ENCODE assay signal across 1 cellular context in the genomic region with DNA sequence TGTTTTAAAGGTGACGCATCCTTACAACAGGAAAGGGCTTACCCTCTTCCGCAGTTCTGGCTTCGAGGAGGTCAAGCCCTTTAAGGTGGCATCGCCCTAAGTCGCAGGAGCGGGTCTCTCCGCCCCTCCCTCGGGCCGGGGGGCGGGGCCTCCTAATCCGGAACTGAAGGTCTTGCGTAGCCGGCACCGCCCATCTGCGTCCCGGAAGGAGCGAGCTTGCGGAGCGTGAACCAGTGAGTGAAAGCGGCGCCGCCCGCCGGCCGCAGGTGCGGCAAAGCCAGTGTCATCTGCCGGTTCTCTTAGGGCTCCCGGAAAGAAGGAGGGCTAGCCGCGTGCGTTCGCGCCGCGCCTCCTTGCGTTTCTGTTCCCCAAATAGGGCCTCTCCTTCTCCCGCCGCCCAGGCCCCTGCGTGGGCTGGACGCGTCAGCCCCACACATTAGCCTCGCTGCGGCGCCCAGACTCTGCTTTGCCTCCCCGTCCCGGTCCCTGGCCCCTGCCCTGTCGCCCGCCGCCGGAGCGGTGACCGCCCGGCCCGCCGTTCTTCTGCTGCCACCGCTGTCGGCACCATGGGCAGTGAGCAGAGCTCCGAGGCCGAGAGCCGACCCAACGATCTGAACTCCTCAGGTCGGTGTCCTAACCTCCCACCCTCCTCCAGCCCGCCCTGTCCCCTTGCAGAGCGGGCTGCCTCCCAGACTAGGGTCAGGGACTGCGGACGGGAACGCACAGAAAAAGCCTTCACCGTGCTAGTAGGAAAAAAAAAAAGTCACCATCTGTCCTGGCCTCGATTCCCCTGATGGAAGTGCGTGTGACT.
TF ChIP-seq lines count a peak whose summit lies in the region.

Gene BORCS5, plus strand, starts transcription at position 193 of the 811 bp plus-strand sequence. Its CDS starts 374 bp downstream, at position 567.

TF ChIP-seq in HEK293, 187 proteins besides CTCF, POLR2A, EP300 and RAD21 (continued from another document):
- TF ChIP-seq ZNF18 (tag by site-specific recombination; IDR thresholded peaks at IDR 0.05) (no peak), ZBTB20 (tag by site-specific recombination; IDR thresholded peaks at IDR 0.05) (peak; percentile 87), PRDM2 (tag by site-specific recombination; IDR thresholded peaks at IDR 0.05; ENCODE audit: borderline replicate concordance) (0 out of 2 replicates have a peak, but pooled peaks have one; percentile 56), ZSCAN23 (tag by site-specific recombination; IDR thresholded peaks at IDR 0.05) (0 out of 2 replicates have a peak, but pooled peaks have one; percentile 21), ZNF777 (tag by site-specific recombination; IDR thresholded peaks at IDR 0.05; ENCODE audit: borderline replicate concordance) (peak; percentile 39; the same call in 1 of the 2 replicates), ZNF600 (tag by site-specific recombination; IDR thresholded peaks at IDR 0.05) (peak; percentile 82), ZNF398 (tag by site-specific recombination; IDR thresholded peaks at IDR 0.05) (0 out of 2 replicates have a peak, but pooled peaks have one; percentile 10), ZNF404 (tag by site-specific recombination; IDR thresholded peaks at IDR 0.05) (no peak), YY2 (tag by site-specific recombination; IDR thresholded peaks at IDR 0.05) (no peak; the same call in 1 of the 2 replicates), ZNF513 (tag by site-specific recombination; IDR thresholded peaks at IDR 0.05) (no peak), ZBTB48 (tag by site-specific recombination; IDR thresholded peaks at IDR 0.05) (peak; percentile 99), REST (tag by site-specific recombination; IDR thresholded peaks at IDR 0.05) (peak; percentile 40; the same call in 1 of the 2 replicates), ZNF324 (tag by site-specific recombination; IDR thresholded peaks at IDR 0.05) (0 out of 2 replicates have a peak, but pooled peaks have one; percentile 26), ZNF623 (tag by site-specific recombination; IDR thresholded peaks at IDR 0.05) (no peak), ZNF335 (tag by site-specific recombination; conservative IDR thresholded peaks at IDR 0.05) (peak; percentile 54), ZNF184 (tag by site-specific recombination; IDR thresholded peaks at IDR 0.05) (no peak), ZNF146 (tag by site-specific recombination; IDR thresholded peaks at IDR 0.05) (no peak), EGR2 (tag by site-specific recombination; IDR thresholded peaks at IDR 0.05; ENCODE audit: low read depth) (peak; percentile 68), ZNF585B (tag by site-specific recombination; IDR thresholded peaks at IDR 0.05) (no peak), ZNF426 (tag by site-specific recombination; IDR thresholded peaks at IDR 0.05) (no peak), MEIS1 (CRISPR knock-in tag; IDR thresholded peaks at IDR 0.05; ENCODE audit: borderline replicate concordance) (no peak), PRDM1 (tag by site-specific recombination; IDR thresholded peaks at IDR 0.05) (peak; percentile 17; the same call in 1 of the 2 replicates), ZNF660 (tag by site-specific recombination; IDR thresholded peaks at IDR 0.05) (peak; percentile 79; the same call in 1 of the 2 replicates), KLF9 (tag by site-specific recombination; IDR thresholded peaks at IDR 0.05; ENCODE audit: low read depth) (peak; percentile 92), ZNF157 (tag by site-specific recombination; IDR thresholded peaks at IDR 0.05) (peak; percentile 26; the same call in 1 of the 2 replicates), ZNF10 (tag by site-specific recombination; IDR thresholded peaks at IDR 0.05) (peak; percentile 56; the same call in 1 of the 2 replicates), HIC1 (tag by site-specific recombination; IDR thresholded peaks at IDR 0.05) (peak; percentile 96), ZNF792 (tag by site-specific recombination; IDR thresholded peaks at IDR 0.05) (peak; percentile 85; the same call in 1 of the 2 replicates)
- TF ChIP-seq, protein P1, sequence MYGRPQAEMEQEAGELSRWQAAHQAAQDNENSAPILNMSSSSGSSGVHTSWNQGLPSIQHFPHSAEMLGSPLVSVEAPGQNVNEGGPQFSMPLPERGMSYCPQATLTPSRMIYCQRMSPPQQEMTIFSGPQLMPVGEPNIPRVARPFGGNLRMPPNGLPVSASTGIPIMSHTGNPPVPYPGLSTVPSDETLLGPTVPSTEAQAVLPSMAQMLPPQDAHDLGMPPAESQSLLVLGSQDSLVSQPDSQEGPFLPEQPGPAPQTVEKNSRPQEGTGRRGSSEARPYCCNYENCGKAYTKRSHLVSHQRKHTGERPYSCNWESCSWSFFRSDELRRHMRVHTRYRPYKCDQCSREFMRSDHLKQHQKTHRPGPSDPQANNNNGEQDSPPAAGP (tag by site-specific recombination; IDR thresholded peaks at IDR 0.05): peak; percentile 82
TF ChIP-seq in HEK293: peak in this region for 68.
